Comparison of ENCODE assay signal across 10 cellular contexts in the genomic region with DNA sequence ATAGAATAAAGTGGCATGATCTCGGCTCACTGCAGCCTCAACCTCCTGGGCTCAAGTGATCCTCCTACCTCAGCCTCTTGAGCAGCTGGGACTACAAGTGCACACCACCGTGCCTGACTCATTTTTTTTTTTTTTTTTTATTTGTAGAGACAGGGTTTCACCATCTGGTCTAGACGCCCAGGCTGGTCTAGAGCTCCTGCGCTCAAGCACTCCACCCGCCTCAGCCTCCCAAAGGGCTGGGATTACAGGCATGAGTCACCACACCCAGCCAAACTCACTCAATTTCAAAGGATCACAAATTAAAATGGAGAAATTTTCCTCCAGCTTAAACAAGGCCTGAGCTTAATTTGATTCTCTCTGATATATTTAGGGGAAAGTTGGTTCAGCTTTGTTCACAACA. TPM values are rescaled to one million over a fixed set of nuclear protein-coding genes. Genes with fewer than 3 reads are reported as not detected.
DNase-seq lines count a peak whose midpoint lies in the region; ATAC-seq, FAIRE-seq and TF ChIP-seq lines count a peak whose summit lies in the region.
"Had no signal": no experiment of that assay in that cellular context is flagged by ENCODE, and none has a peak within 500 bp of the region (broad histone marks: within the 10 kb centered on the region; RNA-seq: fewer than 3 reads in every experiment).

No MANE protein-coding gene starts in this region.

- H3K79me2 ChIP-seq in fibroblast of lung (ENCODE audit: control insufficient read depth, insufficient read depth, low read length), result no peaks in the 10 kb centered on the region

- no peaks in the 10 kb centered on the region for H4K20me1 ChIP-seq in fibroblast of lung (ENCODE audit: control insufficient read depth, extremely low read depth, insufficient read depth, low read length)

- H3K9ac ChIP-seq in fibroblast of lung (ENCODE audit: insufficient read depth, low read length) (no peak overlapping the region), skeletal muscle tissue (ENCODE audit: low read depth in 1 of 3, low read length in 3 of 3) (no peak overlapping the region)

- H3K27ac ChIP-seq in fibroblast of lung (ENCODE audit: insufficient read depth, low read length) (no peak overlapping the region), skeletal muscle tissue (ENCODE audit: low read depth, low read length) (peak overlapping the region; percentile 0)

- H3K4me2 ChIP-seq in fibroblast of lung (ENCODE audit: extremely low read depth, insufficient read depth, low read length), result no peak overlapping the region

- H3K36me3 ChIP-seq in fibroblast of lung (ENCODE audit: control insufficient read depth, insufficient read depth, low read length) (peaks cover 7% of the 10 kb centered on the region), skeletal muscle tissue (ENCODE audit: control insufficient read depth in 3 of 3, insufficient read depth in 3 of 3, low read length in 3 of 3) (peaks cover 6 to 15% (median 12%) of the 10 kb centered on the region in 3 donors)

- no peak overlapping the region for H2AFZ ChIP-seq in fibroblast of lung (ENCODE audit: low read length)

- DNase-seq in HCEC 1CT (peak; percentile 91), RCC 7860 (ENCODE audit: low spot score) (peak; percentile 64), fibroblast of lung (ENCODE audit: low read depth in 2 of 2) (peak; percentile 87 to 90), pons (ENCODE audit: low spot score) (no peak)
- no peak for DNase-seq in stimulated activated CD4-positive, alpha-beta T cell treated with anti-CD3 and anti-CD28 coated beads, Interleukin-4, amount 100 ng/mL, for 24 hours
- DNase-seq: activated CD4-positive, alpha-beta T cell treated with anti-CD3 and anti-CD28 coated beads for 48 hours; effector memory CD8-positive, alpha-beta T cell; stimulated activated naive B cell treated with anti-CD40 and anti-IgM and Interleukin-4, amounts not matched to agents 10 μg/mL and 1 μg/mL and 100 μg/mL, for 72 hours had no signal

- TF ChIP-seq CTCF in fibroblast of lung (conservative IDR thresholded peaks at IDR 0.05 in 1 of 2, IDR thresholded peaks at IDR 0.05 in 1 of 2; ENCODE audit: low read depth in 1 of 2, low read length in 2 of 2), result no peak

- H3K4me1 ChIP-seq in fibroblast of lung (ENCODE audit: control insufficient read depth, extremely low read depth, insufficient read depth, low read length) (peaks cover 2% of the 10 kb centered on the region), skeletal muscle tissue (ENCODE audit: control insufficient read depth in 3 of 3, insufficient read depth in 3 of 3, low read length in 3 of 3) (no peaks in the 10 kb centered on the region)

- H3K27me3 ChIP-seq in fibroblast of lung (ENCODE audit: control insufficient read depth, insufficient read depth, low read length) (no peaks in the 10 kb centered on the region), skeletal muscle tissue (ENCODE audit: control insufficient read depth in 3 of 3, insufficient read depth in 3 of 3, low read length in 3 of 3) (no peaks in the 10 kb centered on the region)

- ATAC-seq in HG02885 (IDR thresholded peaks at IDR 0.05; ENCODE audit: poor library complexity, unreplicated experiment), result no peak
- ATAC-seq: effector memory CD8-positive, alpha-beta T cell; stimulated activated naive B cell treated with anti-CD40 and anti-IgM and Interleukin-4, amounts not matched to agents 10 μg/mL and 1 μg/mL and 100 μg/mL, for 72 hours had no signal

- no peak overlapping the region for H3K4me3 ChIP-seq in fibroblast of lung (replicated peaks in 1 of 4; ENCODE audit: control extremely low read depth in 1 of 4, insufficient read depth in 1 of 4, low read depth in 3 of 4, low read length in 4 of 4)
- H3K4me3 ChIP-seq in skeletal muscle tissue (ENCODE audit: low read length in 3 of 3), result no peak overlapping the region

- FAIRE-seq in RCC 7860 (lab: Jason Lieb, UNC), result peak; percentile 63

- H3K9me3 ChIP-seq in fibroblast of lung (ENCODE audit: control insufficient read depth, insufficient read depth, low read depth, low read length) (no peaks in the 10 kb centered on the region), skeletal muscle tissue (ENCODE audit: control insufficient read depth in 3 of 3, low read length in 3 of 3) (no peaks in the 10 kb centered on the region)

RNA-seq across cellular contexts. Expression of gene NMB, which starts 27.3 kb away (rescaled TPM):
- total RNA-seq in fibroblast of lung, result 3.1 and 3.6 TPM in 2 replicates
- 1.5 and 2.4 TPM in 2 replicates for polyA plus RNA-seq in fibroblast of lung
- polyA plus RNA-seq in fibroblast of lung (2012), result 4.1 and 7.6 TPM in 2 replicates
- polyA minus RNA-seq in fibroblast of lung (ENCODE audit: low replicate concordance), result 3.9 and 8.8 TPM in 2 replicates
- total RNA-seq in skeletal muscle tissue, result 0.52 TPM

RNA-seq across cellular contexts. Expression of gene SEC11A, which starts 30.6 kb away (rescaled TPM):
- total RNA-seq in fibroblast of lung (263 and 300 TPM in 2 replicates), skeletal muscle tissue (357 TPM)
- 243 and 254 TPM in 2 replicates for polyA plus RNA-seq in fibroblast of lung
- 206 and 222 TPM in 2 replicates for polyA plus RNA-seq in fibroblast of lung (2012)
- polyA minus RNA-seq in fibroblast of lung (ENCODE audit: low replicate concordance), result 45.0 and 50.6 TPM in 2 replicates

RNA-seq across cellular contexts. Expression of gene WDR73, which starts 31.2 kb away (rescaled TPM):
- total RNA-seq in fibroblast of lung (38.3 and 51.1 TPM in 2 replicates), skeletal muscle tissue (16.2 TPM)
- 15.6 and 16.8 TPM in 2 replicates for polyA plus RNA-seq in fibroblast of lung
- 13.5 and 15.6 TPM in 2 replicates for polyA plus RNA-seq in fibroblast of lung (2012)
- 18.1 and 20.7 TPM in 2 replicates for polyA minus RNA-seq in fibroblast of lung (ENCODE audit: low replicate concordance)

Comparison
In these comparisons a context has a peak if more than half of its experiments do, and no peak if none do; other contexts are left out.
1. DNase-seq: peak in HCEC 1CT (single experiment), RCC 7860 (single experiment) and fibroblast of lung (2 of 2); none in stimulated activated CD4-positive, alpha-beta T cell treated with anti-CD3 and anti-CD28 coated beads, Interleukin-4, amount 100 ng/mL, for 24 hours (single experiment) and pons (single experiment).